1 cellular context compared by ENCODE assay signal in genomic region chr2:72825271-72826155, GRCh38.
TF ChIP-seq lines count a peak whose summit lies in the region.

EXOC6B (minus strand) TSS chr2:72826033.

TF ChIP-seq in HepG2, 621 proteins besides CTCF, POLR2A, EP300 and RAD21 (continued from another document and continues in another):
- TF ChIP-seq PAXIP1 (CRISPR knock-in tag; conservative IDR thresholded peaks at IDR 0.05) (peak; percentile 65), GZF1 (CRISPR knock-in tag; IDR thresholded peaks at IDR 0.05) (no peak; the same call in 1 of the 2 replicates), NFIB (CRISPR knock-in tag; IDR thresholded peaks at IDR 0.05; ENCODE audit: borderline replicate concordance) (no peak), MXD1 (CRISPR knock-in tag; IDR thresholded peaks at IDR 0.05) (peak; percentile 86), SRSF9 (IDR thresholded peaks at IDR 0.05; ENCODE audit: borderline replicate concordance, insufficient read depth, low read depth, low read length, poor library complexity, severe bottlenecking) (no peak), SIN3A (IDR thresholded peaks at IDR 0.05; ENCODE audit: borderline replicate concordance, low read depth, low read length) (no peak; the same call in 1 of the 2 replicates), FOXO4 (CRISPR knock-in tag; conservative IDR thresholded peaks at IDR 0.05) (0 out of 2 replicates have a peak, but pooled peaks have one; percentile 88), ZNF878 (CRISPR knock-in tag; IDR thresholded peaks at IDR 0.05) (no peak), ZNF276 (CRISPR knock-in tag; IDR thresholded peaks at IDR 0.05; ENCODE audit: low read depth) (peak; percentile 81), TCF7L2 (IDR thresholded peaks at IDR 0.05; ENCODE audit: low read depth, low read length) (no peak), GFI1 (CRISPR knock-in tag; IDR thresholded peaks at IDR 0.05; ENCODE audit: borderline replicate concordance) (peak; percentile 72; the same call in 1 of the 2 replicates), ZNF850 (CRISPR knock-in tag; conservative IDR thresholded peaks at IDR 0.05) (no peak), EZH2 (conservative IDR thresholded peaks at IDR 0.05; ENCODE audit: low read depth, low read length) (no peak), PRPF4 (IDR thresholded peaks at IDR 0.05; ENCODE audit: low read depth, low read length, poor library complexity, severe bottlenecking) (no peak), SP140L (CRISPR knock-in tag; IDR thresholded peaks at IDR 0.05; ENCODE audit: borderline replicate concordance) (no peak), HNF1A (IDR thresholded peaks at IDR 0.05; ENCODE audit: low read depth) (no peak), HNF1A (CRISPR knock-in tag; IDR thresholded peaks at IDR 0.05; ENCODE audit: borderline replicate concordance) (peak; percentile 86), ZNF841 (CRISPR knock-in tag; IDR thresholded peaks at IDR 0.05; ENCODE audit: borderline replicate concordance) (no peak), DDIT3 (CRISPR knock-in tag; IDR thresholded peaks at IDR 0.05) (no peak), GMEB2 (CRISPR knock-in tag; IDR thresholded peaks at IDR 0.05; ENCODE audit: low read depth) (peak; percentile 100), THRA (CRISPR knock-in tag; IDR thresholded peaks at IDR 0.05; ENCODE audit: borderline replicate concordance) (peak; percentile 35; the same call in 1 of the 2 replicates), ZSCAN25 (CRISPR knock-in tag; IDR thresholded peaks at IDR 0.05) (peak; percentile 58; the same call in 1 of the 2 replicates), ZSCAN29 (CRISPR knock-in tag; conservative IDR thresholded peaks at IDR 0.05) (peak; percentile 93), FUBP1 (CRISPR knock-in tag; IDR thresholded peaks at IDR 0.05; ENCODE audit: borderline replicate concordance) (no peak)
